ENCODE assay signal across 8 cellular contexts in the genomic region with DNA sequence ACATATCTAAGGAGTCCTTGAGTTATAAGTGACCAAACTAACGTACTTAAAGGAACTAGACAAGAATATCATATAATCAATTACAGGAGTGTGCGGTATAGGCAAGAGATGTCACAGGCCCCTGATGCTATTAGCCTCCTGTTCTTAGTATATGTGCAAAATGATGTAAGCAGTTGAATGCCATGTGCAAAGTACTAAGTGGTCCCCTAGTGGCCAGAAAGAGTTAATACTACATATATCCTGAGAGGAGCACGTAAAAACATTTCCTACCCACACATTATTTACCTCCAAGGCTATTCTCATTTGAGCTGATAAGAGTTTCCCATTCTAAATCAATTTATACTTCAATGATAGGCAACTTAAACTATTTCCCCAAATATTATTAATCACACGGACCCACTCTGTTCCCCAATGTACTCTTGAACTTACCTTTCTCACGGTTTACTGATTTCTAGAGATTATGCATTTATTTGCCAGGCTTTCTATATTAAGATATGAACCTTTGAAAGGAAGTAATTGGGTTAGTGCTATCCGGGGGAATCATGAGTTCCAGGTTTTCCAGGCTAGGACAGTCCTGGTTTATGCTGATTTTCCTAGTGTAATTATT.
DNase-seq lines count a peak whose midpoint lies in the region; ATAC-seq and TF ChIP-seq lines count a peak whose summit lies in the region.

No MANE protein-coding gene starts in this region.

- H3K27ac ChIP-seq in C4-2B: no peak overlapping the region
- H3K27ac ChIP-seq in neural progenitor cell: no peak overlapping the region
- no peak overlapping the region for H3K27ac ChIP-seq in sigmoid colon

- intact Hi-C loops in sigmoid colon (cut with DNase I): no loop called here

- no peaks in the 10 kb centered on the region for H3K9me3 ChIP-seq in neural progenitor cell (ENCODE audit: low read depth)
- no peaks in the 10 kb centered on the region for H3K9me3 ChIP-seq in sigmoid colon
- H3K9me3 ChIP-seq in MG63: no peaks in the 10 kb centered on the region

- no peaks in the 10 kb centered on the region for H3K4me1 ChIP-seq in neural progenitor cell
- no peaks in the 10 kb centered on the region for H3K4me1 ChIP-seq in sigmoid colon

- no peaks in the 10 kb centered on the region for H3F3A ChIP-seq in neural progenitor cell (ENCODE audit: low read depth)

- H3K9ac ChIP-seq in neural progenitor cell: no peak overlapping the region

- TF ChIP-seq EP300 in sigmoid colon (IDR thresholded peaks at IDR 0.05): no peak

- H3K4me2 ChIP-seq in neural progenitor cell: no peak overlapping the region

- H3K9me3 Mint-ChIP-seq in brain: peaks cover 0 to 4% (median 0%) of the 10 kb centered on the region in 5 experiments
- H3K9me3 Mint-ChIP-seq in neural progenitor cell: peaks cover 2% of the 10 kb centered on the region

- H3K27me3 Mint-ChIP-seq in brain (no peaks in the 10 kb centered on the region), neural progenitor cell (ENCODE audit: insufficient read depth, low read depth) (no peaks in the 10 kb centered on the region)

- H3K36me3 ChIP-seq in neural progenitor cell: no peaks in the 10 kb centered on the region
- no peaks in the 10 kb centered on the region for H3K36me3 ChIP-seq in sigmoid colon
- no peaks in the 10 kb centered on the region for H3K36me3 ChIP-seq in MG63

- H3K36me3 Mint-ChIP-seq in brain (no peaks in the 10 kb centered on the region), neural progenitor cell (no peaks in the 10 kb centered on the region)

- no peak overlapping the region for H3K4me3 Mint-ChIP-seq in brain
- H3K4me3 Mint-ChIP-seq in neural progenitor cell: no peak overlapping the region

- WGBS in sigmoid colon, 2 donors: 30 to 46% methylated on average over 6 of the region's 6 CpGs

- no peak overlapping the region for H3K27ac Mint-ChIP-seq in brain
- no peak overlapping the region for H3K27ac Mint-ChIP-seq in neural progenitor cell

- no peak overlapping the region for H2AFZ ChIP-seq in neural progenitor cell (replicated peaks)

- TF ChIP-seq CTCF in C4-2B (conservative IDR thresholded peaks at IDR 0.05) (peak; percentile 75), brain (conservative IDR thresholded peaks at IDR 0.05) (peak; percentile 55 to 73), neural progenitor cell (IDR thresholded peaks at IDR 0.05) (peak; percentile 73), sigmoid colon (IDR thresholded peaks at IDR 0.05) (no peak)

- no peaks in the 10 kb centered on the region for H3K79me2 ChIP-seq in neural progenitor cell (ENCODE audit: low read depth)

- no peak for TF ChIP-seq POLR2A in sigmoid colon (IDR thresholded peaks at IDR 0.05)

- peak; percentile 48 for DNase-seq in NCI-H345 treated with DMSO at 0.1 percent for 48 hours (lab: John Stamatoyannopoulos, UW; ENCODE audit: unreplicated experiment)
- peak; percentile 49 for DNase-seq in neural progenitor cell (ENCODE audit: low spot score)
- no peak for DNase-seq in sigmoid colon
- no peak for DNase-seq in MG63

- H4K20me1 ChIP-seq in neural progenitor cell (ENCODE audit: low read depth): no peaks in the 10 kb centered on the region

- ATAC-seq in GM19043 (IDR thresholded peaks at IDR 0.05; ENCODE audit: low read depth, unreplicated experiment): peak; percentile 99
- peak; percentile 99 for ATAC-seq in HG03095 (IDR thresholded peaks at IDR 0.05; ENCODE audit: unreplicated experiment)

- H3K4me3 ChIP-seq in neural progenitor cell (no peak overlapping the region), sigmoid colon (no peak overlapping the region), MG63 (no peak overlapping the region)

- H3K27me3 ChIP-seq in neural progenitor cell (no peaks in the 10 kb centered on the region), sigmoid colon (no peaks in the 10 kb centered on the region), MG63 (no peaks in the 10 kb centered on the region)

- H3K4me1 Mint-ChIP-seq in brain: no peaks in the 10 kb centered on the region
- peaks cover 2% of the 10 kb centered on the region for H3K4me1 Mint-ChIP-seq in neural progenitor cell

Comparison
In these comparisons a context has a peak if more than half of its experiments do, and no peak if none do; other contexts are left out.
1. CTCF ChIP-seq: peak in C4-2B (single experiment), brain (2 of 2) and neural progenitor cell (single experiment); none in sigmoid colon (0 of 4).
2. DNase-seq: peak in NCI-H345 treated with DMSO at 0.1 percent for 48 hours (single experiment) and neural progenitor cell (single experiment); none in sigmoid colon (single experiment) and MG63 (single experiment).